25 cellular contexts compared by ENCODE assay signal in genomic region chr10:73058057-73058591, GRCh38.
"Had no signal": no experiment of that assay in that cellular context is flagged by ENCODE, and none has a peak within 500 bp of the region (broad histone marks: within the 10 kb centered on the region; RNA-seq: fewer than 3 reads in every experiment).

No MANE protein-coding gene starts in this region.

- H3K27me3 ChIP-seq: colonic mucosa, neural progenitor cell, right atrium auricular region, sigmoid colon, stomach, thyroid gland, upper lobe of left lung had no signal

- H3K36me3 ChIP-seq: colonic mucosa, prostate gland, thyroid gland had no signal

- H3K4me2 ChIP-seq: neural progenitor cell had no signal

- H3K4me3 Mint-ChIP-seq: dendritic cell treated with granulocyte-macrophage colony-stimulating factor and Interleukin-4, amounts not matched to agents 40 ng/mL and 50 ng/mL, for 4 days; effector memory CD8-positive, alpha-beta T cell; immature natural killer cell; memory B cell; natural killer cell treated with Interleukin-12 subunit alpha and Interleukin-12 subunit beta and Interleukin-15 and Interleukin-18, amount 100 ng/mL, for 72 hours; neural progenitor cell; stimulated activated effector memory CD8-positive, alpha-beta T cell treated with anti-CD3 and anti-CD28 coated beads, Interleukin-12 subunit alpha, Interleukin-12 subunit beta, amount 100 ng/mL, for 72 hours had no signal

- ATAC-seq: effector memory CD8-positive, alpha-beta T cell; left ventricle myocardium superior; lower lobe of right lung; natural killer cell treated with Interleukin-12 subunit alpha and Interleukin-12 subunit beta and Interleukin-15 and Interleukin-18, amount 100 ng/mL, for 72 hours; stimulated activated effector memory CD8-positive, alpha-beta T cell treated with anti-CD3 and anti-CD28 coated beads, Interleukin-12 subunit alpha, Interleukin-12 subunit beta, amount 100 ng/mL, for 72 hours had no signal

- H2AFZ ChIP-seq: neural progenitor cell had no signal

- H3K27me3 Mint-ChIP-seq: dendritic cell treated with granulocyte-macrophage colony-stimulating factor and Interleukin-4, amounts not matched to agents 40 ng/mL and 50 ng/mL, for 4 days; effector memory CD8-positive, alpha-beta T cell; memory B cell; natural killer cell treated with Interleukin-12 subunit alpha and Interleukin-12 subunit beta and Interleukin-15 and Interleukin-18, amount 100 ng/mL, for 72 hours had no signal

- DNase-seq: colonic mucosa; effector memory CD8-positive, alpha-beta T cell; hypothalamus; immature natural killer cell; islet precursor cell; kidney glomerular epithelial cell; left ventricle myocardium superior; lower lobe of right lung; sigmoid colon; stimulated activated CD4-positive, alpha-beta T cell treated with anti-CD3 and anti-CD28 coated beads, Interleukin-2, amount 100 ng/mL, for 24 hours; stimulated activated CD4-positive, alpha-beta T cell treated with anti-CD3 and anti-CD28 coated beads, Interleukin-4, amount 100 ng/mL, for 24 hours; stimulated activated naive CD4-positive, alpha-beta T cell treated with Interleukin-2 at 50 U/mL for 16 hours; stomach; thyroid gland; upper lobe of left lung had no signal

- H3K27ac Mint-ChIP-seq: dendritic cell treated with granulocyte-macrophage colony-stimulating factor and Interleukin-4, amounts not matched to agents 40 ng/mL and 50 ng/mL, for 4 days; effector memory CD8-positive, alpha-beta T cell; immature natural killer cell; memory B cell; natural killer cell treated with Interleukin-12 subunit alpha and Interleukin-12 subunit beta and Interleukin-15 and Interleukin-18, amount 100 ng/mL, for 72 hours; neural progenitor cell; stimulated activated effector memory CD8-positive, alpha-beta T cell treated with anti-CD3 and anti-CD28 coated beads, Interleukin-12 subunit alpha, Interleukin-12 subunit beta, amount 100 ng/mL, for 72 hours had no signal

- H3K9ac ChIP-seq: neural progenitor cell had no signal

- H3K9me3 ChIP-seq: colonic mucosa, lower lobe of right lung, prostate gland, right atrium auricular region, sigmoid colon, stomach, thyroid gland, upper lobe of left lung had no signal

- H3K4me3 ChIP-seq: colonic mucosa, lower lobe of right lung, neural progenitor cell, prostate gland, right atrium auricular region, sigmoid colon, stomach, thyroid gland, upper lobe of left lung had no signal

- H3K9me3 Mint-ChIP-seq: dendritic cell treated with granulocyte-macrophage colony-stimulating factor and Interleukin-4, amounts not matched to agents 40 ng/mL and 50 ng/mL, for 4 days; effector memory CD8-positive, alpha-beta T cell; immature natural killer cell; memory B cell; natural killer cell treated with Interleukin-12 subunit alpha and Interleukin-12 subunit beta and Interleukin-15 and Interleukin-18, amount 100 ng/mL, for 72 hours; neural progenitor cell; stimulated activated effector memory CD8-positive, alpha-beta T cell treated with anti-CD3 and anti-CD28 coated beads, Interleukin-12 subunit alpha, Interleukin-12 subunit beta, amount 100 ng/mL, for 72 hours had no signal

- H3K4me1 ChIP-seq: colonic mucosa, lower lobe of right lung, neural progenitor cell, prostate gland, sigmoid colon, thyroid gland had no signal

- H3K4me1 Mint-ChIP-seq: neural progenitor cell had no signal

- H3K27ac ChIP-seq: colonic mucosa, lower lobe of right lung, neural progenitor cell, prostate gland, right atrium auricular region, sigmoid colon, stomach, thyroid gland, upper lobe of left lung had no signal

- FAIRE-seq: endometrium, frontal cortex, urothelium cell line had no signal
